1 cellular context compared by ENCODE assay signal in genomic region chr10:71276873-71277272, GRCh38.
A peak's percentile ranks its signal among the peaks of the same experiment; 100 is the strongest.
TF ChIP-seq lines count a peak whose summit lies in the region.

No MANE protein-coding gene starts in this region.

TF ChIP-seq in SK-N-SH, 30 proteins besides CTCF, POLR2A, EP300 and RAD21 (continued from another document):
- no peak for TF ChIP-seq REST (IDR thresholded peaks at IDR 0.05; ENCODE audit: low read depth, low read length)
- no peak for TF ChIP-seq ZBTB33 (IDR thresholded peaks at IDR 0.05; ENCODE audit: borderline replicate concordance, low read depth)
- TF ChIP-seq RCOR1 (IDR thresholded peaks at IDR 0.05; ENCODE audit: low read length), result 0 out of 2 replicates have a peak, but pooled peaks have one; percentile 55
